In the genomic region with DNA sequence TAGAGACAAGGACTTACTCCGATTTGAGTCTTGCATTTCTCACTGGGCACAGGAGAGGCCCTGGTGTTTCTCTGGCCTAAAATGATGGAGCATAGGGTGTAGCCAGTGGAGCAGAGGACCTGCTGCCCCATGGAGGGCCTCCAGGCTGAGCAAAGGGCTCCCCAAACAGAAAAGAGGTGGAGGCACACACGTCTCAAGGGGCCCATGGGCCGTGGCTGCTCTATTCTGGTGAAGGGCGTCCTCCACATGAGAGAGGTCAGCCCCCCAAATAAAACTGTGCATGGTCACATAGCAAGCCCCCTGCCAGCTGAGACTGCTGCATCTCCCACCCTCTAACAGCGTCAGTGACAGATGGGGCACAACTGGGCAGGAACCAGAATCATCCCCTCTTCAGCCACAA, we compare ENCODE assay signal across 26 cellular contexts.
"Had no signal": no experiment of that assay in that cellular context is flagged by ENCODE, and none has a peak within 500 bp of the region (broad histone marks: within the 10 kb centered on the region; RNA-seq: fewer than 3 reads in every experiment).

No MANE protein-coding gene starts in this region.

- DNase-seq: activated CD4-positive, alpha-beta memory T cell treated with anti-CD3 and anti-CD28 coated beads, Interleukin-2, amount 10 ng/mL, durations not matched to agents 7 days and 5 days; activated CD4-positive, alpha-beta T cell treated with anti-CD3 and anti-CD28 coated beads for 36 hours; activated CD4-positive, alpha-beta T cell treated with anti-CD3 and anti-CD28 coated beads, Interleukin-2, amount 10 ng/mL, durations not matched to agents 24 days and 14 days; activated CD4-positive, CD25-positive, alpha-beta regulatory T cell; activated CD4-positive, CD25-positive, alpha-beta regulatory T cell treated with anti-CD3 and anti-CD28 coated beads, Interleukin-2, amount 50 U/mL, for 72 hours; activated effector memory CD4-positive, alpha-beta T cell treated with anti-CD3 and anti-CD28 coated beads, Interleukin-2, amount 50 U/mL, for 16 hours; activated naive CD4-positive, alpha-beta T cell treated with anti-CD3 and anti-CD28 coated beads for 36 hours; activated naive CD8-positive, alpha-beta T cell treated with anti-CD3 and anti-CD28 coated beads for 36 hours; activated naive CD8-positive, alpha-beta T cell treated with anti-CD3 and anti-CD28 coated beads, Interleukin-2, amount 50 U/mL, for 24 hours; activated T-cell treated with anti-CD3 and anti-CD28 coated beads, Interleukin-2, amount 50 U/mL, for 1 hour; activated T-cell treated with anti-CD3 and anti-CD28 coated beads, Interleukin-2, amount 50 U/mL, for 48 hours; adrenal gland; amygdala; aorta; body of pancreas; caudate nucleus; cortex of kidney; dermis blood vessel endothelial cell; effector CD4-positive, alpha-beta T cell; effector memory CD8-positive, alpha-beta T cell; erythroblast; foreskin keratinocyte; gastrocnemius medialis; glutamatergic neuron; T-helper 2 cell had no signal

- H3K27ac ChIP-seq: adrenal gland, body of pancreas, esophagus muscularis mucosa, foreskin keratinocyte, gastrocnemius medialis had no signal

- H3K4me3 ChIP-seq: adrenal gland, body of pancreas, esophagus muscularis mucosa, gastrocnemius medialis had no signal

- ATAC-seq: activated CD4-positive, alpha-beta T cell treated with anti-CD3 and anti-CD28 coated beads for 36 hours; activated naive CD8-positive, alpha-beta T cell treated with anti-CD3 and anti-CD28 coated beads, Interleukin-2, amount 50 U/mL, for 24 hours; body of pancreas; effector memory CD8-positive, alpha-beta T cell; foreskin keratinocyte; gastrocnemius medialis had no signal

- H3K36me3 ChIP-seq: adrenal gland, esophagus muscularis mucosa, gastrocnemius medialis had no signal

- H3K9me3 ChIP-seq: adrenal gland, body of pancreas, esophagus muscularis mucosa, gastrocnemius medialis had no signal

- H3K4me1 ChIP-seq: adrenal gland, body of pancreas, esophagus muscularis mucosa, foreskin keratinocyte, gastrocnemius medialis had no signal

- H3K27me3 ChIP-seq: adrenal gland, body of pancreas, gastrocnemius medialis had no signal
